In the genomic region with DNA sequence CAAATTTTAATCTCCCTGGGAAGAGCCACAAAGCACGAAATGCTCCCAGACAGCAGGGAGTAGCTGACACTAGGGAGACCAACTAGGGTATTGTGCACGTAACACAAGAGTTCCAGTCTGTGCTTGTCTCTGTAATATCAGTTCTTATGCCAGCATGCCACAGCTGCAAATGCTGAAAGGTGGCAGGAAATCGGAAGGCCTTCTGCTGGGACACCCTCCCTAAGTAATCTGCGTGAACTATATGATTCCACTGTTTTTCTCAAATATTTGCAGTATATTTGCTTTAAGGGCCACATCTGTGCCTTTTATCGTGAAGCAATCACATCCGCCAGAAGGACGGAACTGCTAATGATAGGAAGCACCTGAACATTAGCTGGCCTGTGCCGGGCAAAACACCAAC, we compare ENCODE assay signal across 1 cellular context.
TF ChIP-seq lines count a peak whose summit lies in the region.

No MANE protein-coding gene starts in this region.

TF ChIP-seq in WTC11, 78 proteins besides CTCF, POLR2A, EP300 and RAD21 (continued from another document):
- TF ChIP-seq, protein P1, sequence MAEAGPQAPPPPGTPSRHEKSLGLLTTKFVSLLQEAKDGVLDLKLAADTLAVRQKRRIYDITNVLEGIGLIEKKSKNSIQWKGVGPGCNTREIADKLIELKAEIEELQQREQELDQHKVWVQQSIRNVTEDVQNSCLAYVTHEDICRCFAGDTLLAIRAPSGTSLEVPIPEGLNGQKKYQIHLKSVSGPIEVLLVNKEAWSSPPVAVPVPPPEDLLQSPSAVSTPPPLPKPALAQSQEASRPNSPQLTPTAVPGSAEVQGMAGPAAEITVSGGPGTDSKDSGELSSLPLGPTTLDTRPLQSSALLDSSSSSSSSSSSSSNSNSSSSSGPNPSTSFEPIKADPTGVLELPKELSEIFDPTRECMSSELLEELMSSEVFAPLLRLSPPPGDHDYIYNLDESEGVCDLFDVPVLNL (CRISPR knock-in tag; IDR thresholded peaks at IDR 0.05; ENCODE audit: borderline replicate concordance, low read depth) = no peak
- TF ChIP-seq NR2C2 (CRISPR knock-in tag; IDR thresholded peaks at IDR 0.05) (no peak), EMX1 (CRISPR knock-in tag; IDR thresholded peaks at IDR 0.05) (no peak), TCF7 (CRISPR knock-in tag; IDR thresholded peaks at IDR 0.05; ENCODE audit: low read depth) (no peak), OVOL2 (CRISPR knock-in tag; IDR thresholded peaks at IDR 0.05; ENCODE audit: borderline replicate concordance) (no peak), JUN (CRISPR knock-in tag; IDR thresholded peaks at IDR 0.05) (no peak), MYBL2 (CRISPR knock-in tag; IDR thresholded peaks at IDR 0.05) (no peak), HMGA2 (CRISPR knock-in tag; IDR thresholded peaks at IDR 0.05) (no peak), FOXK1 (CRISPR knock-in tag; IDR thresholded peaks at IDR 0.05) (no peak)
- TF ChIP-seq, protein P2, sequence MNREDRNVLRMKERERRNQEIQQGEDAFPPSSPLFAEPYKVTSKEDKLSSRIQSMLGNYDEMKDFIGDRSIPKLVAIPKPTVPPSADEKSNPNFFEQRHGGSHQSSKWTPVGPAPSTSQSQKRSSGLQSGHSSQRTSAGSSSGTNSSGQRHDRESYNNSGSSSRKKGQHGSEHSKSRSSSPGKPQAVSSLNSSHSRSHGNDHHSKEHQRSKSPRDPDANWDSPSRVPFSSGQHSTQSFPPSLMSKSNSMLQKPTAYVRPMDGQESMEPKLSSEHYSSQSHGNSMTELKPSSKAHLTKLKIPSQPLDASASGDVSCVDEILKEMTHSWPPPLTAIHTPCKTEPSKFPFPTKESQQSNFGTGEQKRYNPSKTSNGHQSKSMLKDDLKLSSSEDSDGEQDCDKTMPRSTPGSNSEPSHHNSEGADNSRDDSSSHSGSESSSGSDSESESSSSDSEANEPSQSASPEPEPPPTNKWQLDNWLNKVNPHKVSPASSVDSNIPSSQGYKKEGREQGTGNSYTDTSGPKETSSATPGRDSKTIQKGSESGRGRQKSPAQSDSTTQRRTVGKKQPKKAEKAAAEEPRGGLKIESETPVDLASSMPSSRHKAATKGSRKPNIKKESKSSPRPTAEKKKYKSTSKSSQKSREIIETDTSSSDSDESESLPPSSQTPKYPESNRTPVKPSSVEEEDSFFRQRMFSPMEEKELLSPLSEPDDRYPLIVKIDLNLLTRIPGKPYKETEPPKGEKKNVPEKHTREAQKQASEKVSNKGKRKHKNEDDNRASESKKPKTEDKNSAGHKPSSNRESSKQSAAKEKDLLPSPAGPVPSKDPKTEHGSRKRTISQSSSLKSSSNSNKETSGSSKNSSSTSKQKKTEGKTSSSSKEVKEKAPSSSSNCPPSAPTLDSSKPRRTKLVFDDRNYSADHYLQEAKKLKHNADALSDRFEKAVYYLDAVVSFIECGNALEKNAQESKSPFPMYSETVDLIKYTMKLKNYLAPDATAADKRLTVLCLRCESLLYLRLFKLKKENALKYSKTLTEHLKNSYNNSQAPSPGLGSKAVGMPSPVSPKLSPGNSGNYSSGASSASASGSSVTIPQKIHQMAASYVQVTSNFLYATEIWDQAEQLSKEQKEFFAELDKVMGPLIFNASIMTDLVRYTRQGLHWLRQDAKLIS (CRISPR knock-in tag; IDR thresholded peaks at IDR 0.05; ENCODE audit: borderline replicate concordance) = no peak
- TF ChIP-seq, protein P3, sequence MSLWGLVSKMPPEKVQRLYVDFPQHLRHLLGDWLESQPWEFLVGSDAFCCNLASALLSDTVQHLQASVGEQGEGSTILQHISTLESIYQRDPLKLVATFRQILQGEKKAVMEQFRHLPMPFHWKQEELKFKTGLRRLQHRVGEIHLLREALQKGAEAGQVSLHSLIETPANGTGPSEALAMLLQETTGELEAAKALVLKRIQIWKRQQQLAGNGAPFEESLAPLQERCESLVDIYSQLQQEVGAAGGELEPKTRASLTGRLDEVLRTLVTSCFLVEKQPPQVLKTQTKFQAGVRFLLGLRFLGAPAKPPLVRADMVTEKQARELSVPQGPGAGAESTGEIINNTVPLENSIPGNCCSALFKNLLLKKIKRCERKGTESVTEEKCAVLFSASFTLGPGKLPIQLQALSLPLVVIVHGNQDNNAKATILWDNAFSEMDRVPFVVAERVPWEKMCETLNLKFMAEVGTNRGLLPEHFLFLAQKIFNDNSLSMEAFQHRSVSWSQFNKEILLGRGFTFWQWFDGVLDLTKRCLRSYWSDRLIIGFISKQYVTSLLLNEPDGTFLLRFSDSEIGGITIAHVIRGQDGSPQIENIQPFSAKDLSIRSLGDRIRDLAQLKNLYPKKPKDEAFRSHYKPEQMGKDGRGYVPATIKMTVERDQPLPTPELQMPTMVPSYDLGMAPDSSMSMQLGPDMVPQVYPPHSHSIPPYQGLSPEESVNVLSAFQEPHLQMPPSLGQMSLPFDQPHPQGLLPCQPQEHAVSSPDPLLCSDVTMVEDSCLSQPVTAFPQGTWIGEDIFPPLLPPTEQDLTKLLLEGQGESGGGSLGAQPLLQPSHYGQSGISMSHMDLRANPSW (CRISPR knock-in tag; conservative IDR thresholded peaks at IDR 0.05; ENCODE audit: low read depth) = no peak
- TF ChIP-seq, protein P4, sequence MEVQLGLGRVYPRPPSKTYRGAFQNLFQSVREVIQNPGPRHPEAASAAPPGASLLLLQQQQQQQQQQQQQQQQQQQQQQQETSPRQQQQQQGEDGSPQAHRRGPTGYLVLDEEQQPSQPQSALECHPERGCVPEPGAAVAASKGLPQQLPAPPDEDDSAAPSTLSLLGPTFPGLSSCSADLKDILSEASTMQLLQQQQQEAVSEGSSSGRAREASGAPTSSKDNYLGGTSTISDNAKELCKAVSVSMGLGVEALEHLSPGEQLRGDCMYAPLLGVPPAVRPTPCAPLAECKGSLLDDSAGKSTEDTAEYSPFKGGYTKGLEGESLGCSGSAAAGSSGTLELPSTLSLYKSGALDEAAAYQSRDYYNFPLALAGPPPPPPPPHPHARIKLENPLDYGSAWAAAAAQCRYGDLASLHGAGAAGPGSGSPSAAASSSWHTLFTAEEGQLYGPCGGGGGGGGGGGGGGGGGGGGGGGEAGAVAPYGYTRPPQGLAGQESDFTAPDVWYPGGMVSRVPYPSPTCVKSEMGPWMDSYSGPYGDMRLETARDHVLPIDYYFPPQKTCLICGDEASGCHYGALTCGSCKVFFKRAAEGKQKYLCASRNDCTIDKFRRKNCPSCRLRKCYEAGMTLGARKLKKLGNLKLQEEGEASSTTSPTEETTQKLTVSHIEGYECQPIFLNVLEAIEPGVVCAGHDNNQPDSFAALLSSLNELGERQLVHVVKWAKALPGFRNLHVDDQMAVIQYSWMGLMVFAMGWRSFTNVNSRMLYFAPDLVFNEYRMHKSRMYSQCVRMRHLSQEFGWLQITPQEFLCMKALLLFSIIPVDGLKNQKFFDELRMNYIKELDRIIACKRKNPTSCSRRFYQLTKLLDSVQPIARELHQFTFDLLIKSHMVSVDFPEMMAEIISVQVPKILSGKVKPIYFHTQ (CRISPR knock-in tag; IDR thresholded peaks at IDR 0.05) = no peak
- TF ChIP-seq, protein P5, sequence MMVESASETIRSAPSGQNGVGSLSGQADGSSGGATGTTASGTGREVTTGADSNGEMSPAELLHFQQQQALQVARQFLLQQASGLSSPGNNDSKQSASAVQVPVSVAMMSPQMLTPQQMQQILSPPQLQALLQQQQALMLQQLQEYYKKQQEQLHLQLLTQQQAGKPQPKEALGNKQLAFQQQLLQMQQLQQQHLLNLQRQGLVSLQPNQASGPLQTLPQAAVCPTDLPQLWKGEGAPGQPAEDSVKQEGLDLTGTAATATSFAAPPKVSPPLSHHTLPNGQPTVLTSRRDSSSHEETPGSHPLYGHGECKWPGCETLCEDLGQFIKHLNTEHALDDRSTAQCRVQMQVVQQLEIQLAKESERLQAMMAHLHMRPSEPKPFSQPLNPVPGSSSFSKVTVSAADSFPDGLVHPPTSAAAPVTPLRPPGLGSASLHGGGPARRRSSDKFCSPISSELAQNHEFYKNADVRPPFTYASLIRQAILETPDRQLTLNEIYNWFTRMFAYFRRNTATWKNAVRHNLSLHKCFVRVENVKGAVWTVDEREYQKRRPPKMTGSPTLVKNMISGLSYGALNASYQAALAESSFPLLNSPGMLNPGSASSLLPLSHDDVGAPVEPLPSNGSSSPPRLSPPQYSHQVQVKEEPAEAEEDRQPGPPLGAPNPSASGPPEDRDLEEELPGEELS (CRISPR knock-in tag; IDR thresholded peaks at IDR 0.05) = no peak
- TF ChIP-seq, protein P6, sequence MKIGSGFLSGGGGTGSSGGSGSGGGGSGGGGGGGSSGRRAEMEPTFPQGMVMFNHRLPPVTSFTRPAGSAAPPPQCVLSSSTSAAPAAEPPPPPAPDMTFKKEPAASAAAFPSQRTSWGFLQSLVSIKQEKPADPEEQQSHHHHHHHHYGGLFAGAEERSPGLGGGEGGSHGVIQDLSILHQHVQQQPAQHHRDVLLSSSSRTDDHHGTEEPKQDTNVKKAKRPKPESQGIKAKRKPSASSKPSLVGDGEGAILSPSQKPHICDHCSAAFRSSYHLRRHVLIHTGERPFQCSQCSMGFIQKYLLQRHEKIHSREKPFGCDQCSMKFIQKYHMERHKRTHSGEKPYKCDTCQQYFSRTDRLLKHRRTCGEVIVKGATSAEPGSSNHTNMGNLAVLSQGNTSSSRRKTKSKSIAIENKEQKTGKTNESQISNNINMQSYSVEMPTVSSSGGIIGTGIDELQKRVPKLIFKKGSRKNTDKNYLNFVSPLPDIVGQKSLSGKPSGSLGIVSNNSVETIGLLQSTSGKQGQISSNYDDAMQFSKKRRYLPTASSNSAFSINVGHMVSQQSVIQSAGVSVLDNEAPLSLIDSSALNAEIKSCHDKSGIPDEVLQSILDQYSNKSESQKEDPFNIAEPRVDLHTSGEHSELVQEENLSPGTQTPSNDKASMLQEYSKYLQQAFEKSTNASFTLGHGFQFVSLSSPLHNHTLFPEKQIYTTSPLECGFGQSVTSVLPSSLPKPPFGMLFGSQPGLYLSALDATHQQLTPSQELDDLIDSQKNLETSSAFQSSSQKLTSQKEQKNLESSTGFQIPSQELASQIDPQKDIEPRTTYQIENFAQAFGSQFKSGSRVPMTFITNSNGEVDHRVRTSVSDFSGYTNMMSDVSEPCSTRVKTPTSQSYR (CRISPR knock-in tag; IDR thresholded peaks at IDR 0.05) = no peak
